In genomic region chrX:80808160-80808735, GRCh38 we compare ENCODE assay signal across 8 cellular contexts. TPM values are rescaled to one million over a fixed set of nuclear protein-coding genes. Genes with fewer than 3 reads are reported as not detected.
DNase-seq lines count a peak whose midpoint lies in the region; ATAC-seq and TF ChIP-seq lines count a peak whose summit lies in the region.

No MANE protein-coding gene starts in this region.

- H3K4me3 ChIP-seq in adrenal gland (peak overlapping the region in 3 of 4 donors; percentile 40 to 71 (median 51)), aorta (ENCODE audit: low read length in 2 of 2) (peak overlapping the region; percentile 88 to 97)

- POLR2A ChIA-PET in GM10248 (lab: Yijun Ruan, JAX), result interaction anchor here (0.8 kb wide), 1 partner anchor 393 kb away, joined by 3 read pairs; the partner anchor contains the start of genes HMGN5 and SH3BGRL
- POLR2A ChIA-PET in T-cell (lab: Charles Lee), result interaction anchor here (0.6 to 0.8 kb wide), 2 partner anchors 393 to 1441 kb away, joined by 4 to 6 read pairs; partner anchors contain the start of genes HMGN5 (in 1 of the 2), ITM2A (in 1 of the 2) and SH3BGRL (in 1 of the 2)

- CTCF ChIA-PET in GM10248 (lab: Yijun Ruan, JAX), result no interaction called here
- CTCF ChIA-PET in T-cell (lab: Charles Lee), result interaction anchor here in 1 of 2 donors (0.6 to 0.9 kb wide), 2 partner anchors 313 to 387 kb away, joined by 3 read pairs; no protein-coding TSS in a partner anchor

- intact Hi-C loops in adrenal gland (cut with DNase I) (no loop called here), left cardiac atrium (cut with DNase I) (no loop called here), posterior vena cava (cut with DNase I) (no loop called here), aorta (cut with DNase I) (no loop called here)

- peak in 1 of 2 donors; percentile 28 for TF ChIP-seq POLR2A in adrenal gland (IDR thresholded peaks at IDR 0.05)

- peak overlapping the region; percentile 86 to 94 (median 89) for H3K4me3 Mint-ChIP-seq in T-cell

- TF ChIP-seq CTCF in GM10248 (IDR thresholded peaks at IDR 0.05; ENCODE audit: control extremely low read depth, extremely low read depth, low read depth, missing control alignments) (no peak), adrenal gland (IDR thresholded peaks at IDR 0.05) (no peak)

- H3K36me3 Mint-ChIP-seq in T-cell, result peaks cover 2% of the 10 kb centered on the region

- no peaks in the 10 kb centered on the region for H3K9me3 ChIP-seq in adrenal gland (replicated peaks in 1 of 3)
- no peaks in the 10 kb centered on the region for H3K9me3 ChIP-seq in aorta (ENCODE audit: control insufficient read depth, low read length)

- no peaks in the 10 kb centered on the region for H3K9me3 Mint-ChIP-seq in T-cell

- ATAC-seq in HG02571 (IDR thresholded peaks at IDR 0.05; ENCODE audit: unreplicated experiment) (peak; percentile 51), T-cell (replicated peaks in 1 of 4) (peak; percentile 58 to 72 (median 62)), left cardiac atrium (peak; percentile 74 to 77), aorta (ENCODE audit: low FRiP score) (peak; percentile 82)

- H3K27me3 ChIP-seq in adrenal gland, result no peaks in the 10 kb centered on the region
- H3K27me3 ChIP-seq in aorta (ENCODE audit: control insufficient read depth in 1 of 2, insufficient read depth in 2 of 2, low read length in 1 of 2), result no peaks in the 10 kb centered on the region

- WGBS in adrenal gland, 4 donors, result 0 to 39% (median 16%) methylated on average over 16 to 24 of the region's 24 CpGs
- WGBS in aorta, 2 donors, result 0 to 36% methylated on average over 24 of the region's 24 CpGs

- DNase-seq in GM10248 (ENCODE audit: extremely low spot score), result peak; percentile 77
- peak; percentile 57 for DNase-seq in NCI-H1105 (lab: John Stamatoyannopoulos, UW)
- peak; percentile 54 to 84 (median 70) for DNase-seq in T-cell
- DNase-seq in adrenal gland, result peak; percentile 74 to 95 (median 82)
- DNase-seq in left cardiac atrium, result peak; percentile 63
- DNase-seq in posterior vena cava (ENCODE audit: low spot score), result peak; percentile 86
- peak; percentile 81 to 86 for DNase-seq in aorta

- H3K4me1 ChIP-seq in adrenal gland (replicated peaks in 1 of 2) (no peaks in the 10 kb centered on the region), aorta (ENCODE audit: control insufficient read depth in 1 of 2, insufficient read depth in 2 of 2, low read length in 2 of 2) (no peaks in the 10 kb centered on the region)

- H3K27me3 Mint-ChIP-seq in T-cell, result no peaks in the 10 kb centered on the region

- H3K36me3 ChIP-seq in adrenal gland (replicated peaks in 1 of 2) (no peaks in the 10 kb centered on the region), aorta (ENCODE audit: control insufficient read depth in 1 of 2, insufficient read depth in 2 of 2, low read length in 1 of 2) (no peaks in the 10 kb centered on the region)

- H3K27ac Mint-ChIP-seq in T-cell, result peak overlapping the region; percentile 92 to 97

- H3K4me1 Mint-ChIP-seq in T-cell, result peaks cover 14 to 45% (median 42%) of the 10 kb centered on the region in 3 donors

- H3K27ac ChIP-seq in adrenal gland (peak overlapping the region; percentile 43 to 95 (median 83)), aorta (ENCODE audit: low read depth in 1 of 2, low read length in 2 of 2) (peak overlapping the region in 1 of 2 donors; percentile 93)

RNA-seq across cellular contexts. Expression of gene BRWD3, which starts 1.4 kb away (rescaled TPM):
- total RNA-seq in T-cell, result 10 to 100 TPM; 27.1 to 48.3 (median 30.9) TPM
- 10 to 100 TPM in 6 of 8 donors, 1 to 10 TPM in 2; 5.4 to 25.7 (median 12.6) TPM for total RNA-seq in adrenal gland
- 1 to 10 TPM; 1.7 to 4.7 (median 3.1) TPM for polyA plus RNA-seq in adrenal gland
- total RNA-seq in left cardiac atrium, result 1 to 10 TPM; 7.6 to 8.6 TPM
- total RNA-seq in posterior vena cava, result 10 to 100 TPM; 18.4 to 23.4 TPM
- total RNA-seq in aorta, result 10 to 100 TPM; 33.2 to 33.3 TPM
- polyA plus RNA-seq in aorta, result 1 to 10 TPM; 3.0 to 4.8 TPM
